6 cellular contexts compared by ENCODE assay signal in genomic region chr19:10112037-10112751, GRCh38. TPM values are rescaled to one million over a fixed set of nuclear protein-coding genes. Genes with fewer than 3 reads are reported as not detected.
DNase-seq lines count a peak whose midpoint lies in the region; ATAC-seq and TF ChIP-seq lines count a peak whose summit lies in the region.

No MANE protein-coding gene starts in this region.

- DNase-seq in MCF 10A (ENCODE audit: unreplicated experiment) (peak; percentile 47), breast epithelium (ENCODE audit: low spot score in 2 of 2) (no peak), caudate nucleus (lab: John Stamatoyannopoulos, UW) (no peak), upper lobe of right lung (peak; percentile 79)

- no peaks in the 10 kb centered on the region for H3K27me3 Mint-ChIP-seq in MCF 10A (ENCODE audit: insufficient read depth, unreplicated experiment)

- no peak overlapping the region for H3K27ac Mint-ChIP-seq in MCF 10A (ENCODE audit: low read depth, unreplicated experiment)

- POLR2A ChIA-PET in MCF 10A (lab: Yijun Ruan, JAX) = interaction anchor here (0.6 to 0.7 kb wide), 4 partner anchors 8 to 150 kb away, joined by 3 read pairs; no protein-coding TSS in a partner anchor

- H3K27me3 ChIP-seq in breast epithelium (no peaks in the 10 kb centered on the region), upper lobe of right lung (no peaks in the 10 kb centered on the region)

- H3K9me3 Mint-ChIP-seq in MCF 10A (ENCODE audit: unreplicated experiment) = no peaks in the 10 kb centered on the region

- peaks cover 13% of the 10 kb centered on the region for H3K4me1 Mint-ChIP-seq in MCF 10A (ENCODE audit: insufficient read depth, unreplicated experiment)

- H3K36me3 ChIP-seq in breast epithelium (no peaks in the 10 kb centered on the region), upper lobe of right lung (peaks cover 74% of the 10 kb centered on the region)

- no peak overlapping the region for H3K4me3 Mint-ChIP-seq in MCF 10A (ENCODE audit: unreplicated experiment)

- no peak for TF ChIP-seq CTCF in MCF 10A (IDR thresholded peaks at IDR 0.05; ENCODE audit: unreplicated experiment)
- TF ChIP-seq CTCF in breast epithelium (IDR thresholded peaks at IDR 0.05) = no peak
- no peak for TF ChIP-seq CTCF in upper lobe of right lung (IDR thresholded peaks at IDR 0.05)

- H3K4me1 ChIP-seq in breast epithelium = peaks cover 0 to 2% of the 10 kb centered on the region in 2 donors
- peaks cover 24% of the 10 kb centered on the region for H3K4me1 ChIP-seq in upper lobe of right lung

- peak; percentile 56 for ATAC-seq in upper lobe of right lung
- ATAC-seq in HG03175 (IDR thresholded peaks at IDR 0.05; ENCODE audit: unreplicated experiment) = no peak
- no peak for ATAC-seq in GM18870 (IDR thresholded peaks at IDR 0.05; ENCODE audit: unreplicated experiment)

- peaks cover 98% of the 10 kb centered on the region for H3K36me3 Mint-ChIP-seq in MCF 10A (ENCODE audit: insufficient read depth, unreplicated experiment)

- TF ChIP-seq POLR2A in breast epithelium (IDR thresholded peaks at IDR 0.05) = no peak

- H3K9me3 ChIP-seq in breast epithelium (no peaks in the 10 kb centered on the region), upper lobe of right lung (no peaks in the 10 kb centered on the region)

- CTCF ChIA-PET in MCF 10A (lab: Yijun Ruan, JAX) = no interaction called here

- intact Hi-C loops in MCF 10A (cut with micrococcal nuclease) = loop anchor here (5.0 kb wide), 1 partner anchor 180 kb away; no protein-coding TSS in a partner anchor
- intact Hi-C loops in breast epithelium (cut with DNase I; ENCODE audit: low total_unique reads) = loop anchor here (10.0 kb wide), 1 partner anchor 123 kb away; the partner anchor contains the start of gene S1PR2
- intact Hi-C loops in upper lobe of right lung (cut with DNase I) = no loop called here

- H3K4me3 ChIP-seq in breast epithelium (no peak overlapping the region), upper lobe of right lung (peak overlapping the region; percentile 14)

- BruUV-seq in MCF 10A (replicated peaks; lab: Mats Ljungman, UMichigan) = no TSS peak

- H3K27ac ChIP-seq in breast epithelium (no peak overlapping the region), caudate nucleus (ENCODE audit: low read depth, low read length) (peak overlapping the region; percentile 52), upper lobe of right lung (peak overlapping the region; percentile 51)

RNA-seq across cellular contexts. Expression of gene P2RY11, which starts 0.7 kb away (rescaled TPM):
- total RNA-seq in MCF 10A (2022) (36.1 and 43.1 TPM in 2 replicates), breast epithelium (1 to 10 TPM; 4.0 to 7.2 (median 4.3) TPM), upper lobe of right lung (13.5 TPM)

RNA-seq across cellular contexts. Expression of gene PPAN, which starts 6.0 kb away (rescaled TPM):
- total RNA-seq in MCF 10A (2022) (95.0 and 123 TPM in 2 replicates), breast epithelium (10 to 100 TPM; 17.1 to 44.2 (median 35.3) TPM), upper lobe of right lung (35.2 TPM)

RNA-seq across cellular contexts. Expression of gene EIF3G, which starts 7.5 kb away (rescaled TPM):
- total RNA-seq in MCF 10A (2022) = 224 and 249 TPM in 2 replicates
- 100 to 1,000 TPM; 293 to 322 (median 308) TPM for total RNA-seq in breast epithelium
- total RNA-seq in upper lobe of right lung = 175 TPM

RNA-seq across cellular contexts. Expression of gene ANGPTL6, which starts 9.7 kb away (rescaled TPM):
- total RNA-seq in MCF 10A (2022) = 0.44 TPM in 1 of 2 replicates, not detected in the other
- under 1 TPM in 2 of 3 donors, not detected in 1; 0.29 to 0.33 TPM for total RNA-seq in breast epithelium
- 0.23 TPM for total RNA-seq in upper lobe of right lung

RNA-seq across cellular contexts. Expression of gene SHFL, which starts 26.1 kb away (rescaled TPM):
- 11.9 and 17.6 TPM in 2 replicates for total RNA-seq in MCF 10A (2022)
- 10 to 100 TPM; 26.4 to 47.6 (median 34.1) TPM for total RNA-seq in breast epithelium
- total RNA-seq in upper lobe of right lung = 52.0 TPM

Comparison
In these comparisons a context has a peak if more than half of its experiments do, and no peak if none do; other contexts are left out.
1. DNase-seq: peak in MCF 10A (single experiment) and upper lobe of right lung (single experiment); none in breast epithelium (0 of 2) and caudate nucleus (0 of 61).
2. H3K27ac ChIP-seq: peak in caudate nucleus (single experiment) and upper lobe of right lung (single experiment); none in breast epithelium (0 of 2).